Comparison of ENCODE assay signal across 15 cellular contexts in the genomic region with DNA sequence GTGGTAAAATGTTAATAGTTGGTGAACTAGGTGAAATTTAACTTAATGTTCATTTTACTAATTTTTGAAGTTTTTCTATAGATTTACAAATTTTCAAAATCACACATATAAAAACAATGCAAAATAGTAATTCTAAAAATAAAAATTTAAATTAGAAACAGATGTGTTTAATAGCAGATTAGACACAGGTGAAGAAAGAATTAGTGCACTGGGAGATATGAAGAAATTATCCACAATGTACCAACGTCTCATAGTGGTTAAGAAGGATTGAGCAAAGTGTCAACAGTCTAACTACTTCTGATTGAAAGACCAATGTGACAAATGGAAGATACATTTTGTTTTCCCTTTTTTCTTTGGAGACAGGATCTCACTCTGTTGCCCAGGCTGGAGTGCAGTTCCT. TPM values are rescaled to one million over a fixed set of nuclear protein-coding genes. Genes with fewer than 3 reads are reported as not detected.
DNase-seq lines count a peak whose midpoint lies in the region; ATAC-seq, FAIRE-seq and TF ChIP-seq lines count a peak whose summit lies in the region.
"Had no signal": no experiment of that assay in that cellular context is flagged by ENCODE, and none has a peak within 500 bp of the region (broad histone marks: within the 10 kb centered on the region; RNA-seq: fewer than 3 reads in every experiment).

No MANE protein-coding gene starts in this region.

- in situ Hi-C loops in K562 (cut with MboI), result no loop called here

- BruUV-seq in K562 (replicated peaks; lab: Mats Ljungman, UMichigan), result no TSS peak

- no peak for ATAC-seq in K562
- ATAC-seq in foreskin keratinocyte, result no peak

- H3K9me3 ChIP-seq in HEK293 (ENCODE audit: control insufficient read depth, insufficient read depth, low read depth, low read length), result no peaks in the 10 kb centered on the region
- H3K9me3 ChIP-seq in K562 (replicated peaks; ENCODE audit: control insufficient read depth, insufficient read depth, low read depth, low read length), result no peaks in the 10 kb centered on the region; the same call in 1 of the 2 replicates
- H3K9me3 ChIP-seq: BE2C had no signal

- POLR2A ChIA-PET in HEK293 (lab: Yijun Ruan, JAX), result no interaction called here
- POLR2A ChIA-PET in K562 (lab: Yijun Ruan, JAX), result no interaction called here

- H3K4me3 ChIP-seq in HEK293 (ENCODE audit: low read depth, low read length) (no peak overlapping the region), K562 (no peak overlapping the region)

- no peak overlapping the region for H2AFZ ChIP-seq in K562 (ENCODE audit: low read depth, low read length)

- 70% methylated on average over 1 of the region's 1 CpG for WGBS in K562 (ENCODE audit: insufficient coverage, low coverage, missing lambda C conversion rate)

- peak; percentile 0 for DNase-seq in EH (ENCODE audit: low read depth)
- DNase-seq in K562 (ENCODE audit: extremely low read depth in 1 of 4, low spot score in 3 of 4), result no peak
- DNase-seq in frontal cortex (ENCODE audit: low spot score in 2 of 2), result no peak
- no peak for DNase-seq in activated gamma-delta T cell treated with Interleukin-2 at 50 U/mL for 16 hours
- DNase-seq in NCI-H446 treated with DMSO at 0.1 percent for 48 hours (lab: John Stamatoyannopoulos, UW), result no peak
- DNase-seq in cardiac septum (ENCODE audit: low spot score), result no peak
- no peak for DNase-seq in foreskin keratinocyte
- DNase-seq: BE2C; CD4-positive, alpha-beta memory T cell; DND-41; GF-D8 had no signal

- H3K9me1 ChIP-seq in K562 (ENCODE audit: control insufficient read depth, insufficient read depth, low read length), result no peaks in the 10 kb centered on the region

- peaks cover 13 to 18% of the 10 kb centered on the region in 2 experiments; a peak in 2 of 3 replicates for H3K36me3 ChIP-seq in HEK293 (ENCODE audit: control insufficient read depth in 2 of 2, insufficient read depth in 1 of 2, low read length in 2 of 2)
- peaks cover 74% of the 10 kb centered on the region for H3K36me3 ChIP-seq in K562 (ENCODE audit: control insufficient read depth, insufficient read depth, low read length)

- TF ChIP-seq CTCF in HEK293 (tag by site-specific recombination; IDR thresholded peaks at IDR 0.05), result no peak
- TF ChIP-seq CTCF in K562 (IDR thresholded peaks at IDR 0.05 in 2 of 3, conservative IDR thresholded peaks at IDR 0.05 in 1 of 3; ENCODE audit: insufficient read depth in 2 of 3, low read depth in 1 of 3, low read length in 3 of 3), result no peak
- TF ChIP-seq CTCF in foreskin keratinocyte (conservative IDR thresholded peaks at IDR 0.05), result no peak

- no peak overlapping the region for H3K9ac ChIP-seq in K562 (ENCODE audit: insufficient read depth in 1 of 2, low read depth in 2 of 2, low read length in 2 of 2)

- TF ChIP-seq RAD21 in K562 (CRISPR knock-in tag; conservative IDR thresholded peaks at IDR 0.05 in 1 of 2, IDR thresholded peaks at IDR 0.05 in 1 of 2), result no peak

- CTCF ChIA-PET in HEK293 (lab: Yijun Ruan, JAX) (interaction anchor here (0.6 kb wide), 1 partner anchor 45 kb away, joined by 6 read pairs; no protein-coding TSS in a partner anchor), K562 (lab: Yijun Ruan, JAX; ENCODE audit: low intra/inter-chr PET ratio) (no interaction called here)

- FAIRE-seq in K562 (lab: Jason Lieb, UNC) (no peak), frontal cortex (lab: Jason Lieb, UNC) (peak; percentile 70)
- FAIRE-seq: A204.1, H54 had no signal

- intact Hi-C loops in K562 (cut with micrococcal nuclease) (no loop called here), cardiac septum (cut with DNase I) (no loop called here)

- H4K20me1 ChIP-seq in K562 (replicated peaks; ENCODE audit: control insufficient read depth, insufficient read depth, low read length), result no peaks in the 10 kb centered on the region

- H3K27ac ChIP-seq in HEK293 (ENCODE audit: extremely low read depth, low read depth, low read length), result no peak overlapping the region
- no peak overlapping the region for H3K27ac ChIP-seq in K562 (ENCODE audit: extremely low read depth, low read depth, low read length)
- no peak overlapping the region for H3K27ac ChIP-seq in foreskin keratinocyte
- H3K27ac ChIP-seq: C4-2B had no signal

- H3K4me2 ChIP-seq in K562 (ENCODE audit: insufficient read depth, low read length), result no peak overlapping the region

- no peak for TF ChIP-seq EP300 in K562 (IDR thresholded peaks at IDR 0.05; ENCODE audit: low read length)

- H3K27me3 ChIP-seq in K562 (ENCODE audit: control insufficient read depth in 2 of 2, insufficient read depth in 2 of 2, low read length in 2 of 2) (no peaks in the 10 kb centered on the region), foreskin keratinocyte (no peaks in the 10 kb centered on the region)
- H3K27me3 ChIP-seq: BE2C had no signal

- TF ChIP-seq POLR2A in K562 (conservative IDR thresholded peaks at IDR 0.05), result no peak

- H3K4me1 ChIP-seq in HEK293 (ENCODE audit: control insufficient read depth, insufficient read depth, low read length) (no peaks in the 10 kb centered on the region), K562 (replicated peaks in 1 of 2; ENCODE audit: control insufficient read depth in 2 of 2, insufficient read depth in 2 of 2, low read length in 2 of 2) (no peaks in the 10 kb centered on the region), foreskin keratinocyte (peaks cover 3% of the 10 kb centered on the region)
- H3K4me1 ChIP-seq: BE2C had no signal

- H3K79me2 ChIP-seq in K562 (ENCODE audit: control insufficient read depth, insufficient read depth, low read length), result peaks cover 10% of the 10 kb centered on the region

TF ChIP-seq in HEK293, 187 proteins besides CTCF, POLR2A, EP300 and RAD21:
- no peak for TF ChIP-seq ZNF23 (tag by site-specific recombination; IDR thresholded peaks at IDR 0.05; ENCODE audit: borderline replicate concordance)
- TF ChIP-seq ZNF274 (IDR thresholded peaks at IDR 0.05; ENCODE audit: low read length), result no peak
- TF ChIP-seq ZNF274 (tag by site-specific recombination; IDR thresholded peaks at IDR 0.05; ENCODE audit: borderline replicate concordance), result no peak
- TF ChIP-seq, protein P1, sequence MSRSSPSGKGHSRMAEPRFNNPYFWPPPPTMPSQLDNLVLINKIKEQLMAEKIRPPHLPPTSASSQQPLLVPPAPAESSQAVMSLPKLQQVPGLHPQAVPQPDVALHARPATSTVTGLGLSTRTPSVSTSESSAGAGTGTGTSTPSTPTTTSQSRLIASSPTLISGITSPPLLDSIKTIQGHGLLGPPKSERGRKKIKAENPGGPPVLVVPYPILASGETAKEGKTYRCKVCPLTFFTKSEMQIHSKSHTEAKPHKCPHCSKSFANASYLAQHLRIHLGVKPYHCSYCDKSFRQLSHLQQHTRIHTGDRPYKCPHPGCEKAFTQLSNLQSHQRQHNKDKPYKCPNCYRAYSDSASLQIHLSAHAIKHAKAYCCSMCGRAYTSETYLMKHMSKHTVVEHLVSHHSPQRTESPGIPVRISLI (tag by site-specific recombination; IDR thresholded peaks at IDR 0.05), result peak; percentile 29; the same call in 1 of the 2 replicates
- no peak for TF ChIP-seq ZNF175 (tag by site-specific recombination; IDR thresholded peaks at IDR 0.05)
- no peak for TF ChIP-seq HOXC10 (CRISPR knock-in tag; IDR thresholded peaks at IDR 0.05)
- TF ChIP-seq ZNF555 (tag by site-specific recombination; conservative IDR thresholded peaks at IDR 0.05), result no peak

RNA-seq across cellular contexts. Expression of a gene that starts 26.5 kb away (rescaled TPM):
- 195 and 371 TPM in 2 replicates for total RNA-seq in K562 (2011; cell fraction: chromatin; rRNA removed; ENCODE audit: low replicate concordance)
- total RNA-seq in K562 (2011; cell fraction: nucleolus; rRNA removed), result 116 and 148 TPM in 2 replicates
- 167 and 188 TPM in 2 replicates for total RNA-seq in K562 (2011; cell fraction: nucleoplasm; rRNA removed)
- total RNA-seq in K562 (2014; rRNA removed), result 31.3 and 47.4 TPM in 2 replicates
- 57.9 and 64.1 TPM in 2 replicates for total RNA-seq in K562 (2014; rRNA removed; fragmentation: Illumina TruSeq; extraction: Trizol)
- total RNA-seq in K562 (2015; rRNA removed; fragmentation: Illumina TruSeq; extraction: Trizol), result 49.6 and 55.1 TPM in 2 replicates
- 50.9 and 51.2 TPM in 2 replicates for total RNA-seq in K562 (2021)
- polyA plus RNA-seq in K562 (2011; rRNA removed), result 71.2 and 96.5 TPM in 2 replicates
- 66.0 and 70.7 TPM in 2 replicates for polyA plus RNA-seq in K562 (2011; cell fraction: cytosol; rRNA removed)
- 99.2 and 111 TPM in 2 replicates for polyA plus RNA-seq in K562 (2011; cell fraction: nucleus; rRNA removed)
- polyA plus RNA-seq in K562 (2012), result 35.2 and 70.1 TPM in 2 replicates
- polyA plus RNA-seq in K562 (2014; fragmentation: Illumina TruSeq; extraction: Trizol), result 45.6 and 48.0 TPM in 2 replicates
- 10 to 100 TPM; 23.3 to 24.0 TPM for polyA plus RNA-seq in K562 (2014; fragmentation: Nextera tagmentation; extraction: Ambion mirVana)
- 33.9 and 34.1 TPM in 2 replicates for polyA plus RNA-seq in K562 (2014; rRNA removed)
- polyA minus RNA-seq in K562 (2011; rRNA and poly(A)+ RNA removed), result 136 and 168 TPM in 2 replicates
- polyA minus RNA-seq in K562 (2011; cell fraction: cytosol; rRNA and poly(A)+ RNA removed), result 48.1 and 89.9 TPM in 2 replicates
- 77.0 and 125 TPM in 2 replicates for polyA minus RNA-seq in K562 (2011; cell fraction: nucleus; rRNA and poly(A)+ RNA removed)
- 73.0 TPM for total RNA-seq in frontal cortex
- 49.2 TPM for total RNA-seq in cardiac septum
- total RNA-seq in foreskin keratinocyte, result 34.4 and 42.8 TPM in 2 replicates
- polyA plus RNA-seq in foreskin keratinocyte, result 17.3 and 18.7 TPM in 2 replicates
